ENCODE assay signal across 1 cellular context in the genomic region with DNA sequence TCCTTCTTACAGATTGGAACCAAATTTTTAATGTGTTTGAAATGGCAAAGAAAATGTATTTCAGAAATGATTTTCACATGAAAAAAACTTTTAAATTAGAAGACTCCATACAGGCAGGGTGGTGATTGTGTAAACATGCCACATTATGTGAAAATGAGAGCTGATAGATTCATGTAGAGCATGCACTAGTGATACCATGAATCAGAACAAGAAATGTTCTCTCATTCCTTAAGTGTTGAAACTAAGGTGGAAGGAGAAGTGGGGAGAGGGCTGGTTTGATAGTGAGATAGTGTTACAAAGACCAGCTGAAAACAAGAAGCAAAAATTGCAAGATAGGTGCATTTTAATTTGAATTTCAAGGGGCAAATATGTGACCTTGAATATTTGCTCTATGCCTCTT.
TF ChIP-seq lines count a peak whose summit lies in the region.

No MANE protein-coding gene starts in this region.

TF ChIP-seq in GM12878, 131 proteins besides CTCF, POLR2A, EP300 and RAD21 (continued from another document):
- no peak for TF ChIP-seq BCLAF1 (IDR thresholded peaks at IDR 0.05)
- TF ChIP-seq NR2C1 (IDR thresholded peaks at IDR 0.05), result no peak
- TF ChIP-seq, protein P1, sequence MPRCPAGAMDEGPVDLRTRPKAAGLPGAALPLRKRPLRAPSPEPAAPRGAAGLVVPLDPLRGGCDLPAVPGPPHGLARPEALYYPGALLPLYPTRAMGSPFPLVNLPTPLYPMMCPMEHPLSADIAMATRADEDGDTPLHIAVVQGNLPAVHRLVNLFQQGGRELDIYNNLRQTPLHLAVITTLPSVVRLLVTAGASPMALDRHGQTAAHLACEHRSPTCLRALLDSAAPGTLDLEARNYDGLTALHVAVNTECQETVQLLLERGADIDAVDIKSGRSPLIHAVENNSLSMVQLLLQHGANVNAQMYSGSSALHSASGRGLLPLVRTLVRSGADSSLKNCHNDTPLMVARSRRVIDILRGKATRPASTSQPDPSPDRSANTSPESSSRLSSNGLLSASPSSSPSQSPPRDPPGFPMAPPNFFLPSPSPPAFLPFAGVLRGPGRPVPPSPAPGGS (IDR thresholded peaks at IDR 0.05; ENCODE audit: borderline replicate concordance, insufficient read depth, low read depth, low read length, poor library complexity, severe bottlenecking), result no peak
- no peak for TF ChIP-seq SREBF2 (IDR thresholded peaks at IDR 0.05; ENCODE audit: low read length)
- TF ChIP-seq TCF12 (IDR thresholded peaks at IDR 0.05; ENCODE audit: low read depth, low read length), result no peak
- TF ChIP-seq CBX3 (IDR thresholded peaks at IDR 0.05; ENCODE audit: borderline replicate concordance, low read depth), result no peak
- 0 out of 2 replicates have a peak, but pooled peaks have one; percentile 63 for TF ChIP-seq MEF2A (IDR thresholded peaks at IDR 0.05; ENCODE audit: insufficient read depth, low read depth, low read length)
- TF ChIP-seq ZNF217 (IDR thresholded peaks at IDR 0.05), result peak; percentile 63; the same call in 1 of the 2 replicates
- TF ChIP-seq EED (IDR thresholded peaks at IDR 0.05; ENCODE audit: low read depth), result peak; percentile 70; the same call in 1 of the 2 replicates
- TF ChIP-seq NBN (IDR thresholded peaks at IDR 0.05), result 0 out of 2 replicates have a peak, but pooled peaks have one; percentile 13
- no peak for TF ChIP-seq ESRRA (IDR thresholded peaks at IDR 0.05; ENCODE audit: low read length)
- 0 out of 2 replicates have a peak, but pooled peaks have one; percentile 18 for TF ChIP-seq GABPA (IDR thresholded peaks at IDR 0.05; ENCODE audit: low read depth)
- no peak for TF ChIP-seq HDAC2 (IDR thresholded peaks at IDR 0.05)
- TF ChIP-seq, protein P2, sequence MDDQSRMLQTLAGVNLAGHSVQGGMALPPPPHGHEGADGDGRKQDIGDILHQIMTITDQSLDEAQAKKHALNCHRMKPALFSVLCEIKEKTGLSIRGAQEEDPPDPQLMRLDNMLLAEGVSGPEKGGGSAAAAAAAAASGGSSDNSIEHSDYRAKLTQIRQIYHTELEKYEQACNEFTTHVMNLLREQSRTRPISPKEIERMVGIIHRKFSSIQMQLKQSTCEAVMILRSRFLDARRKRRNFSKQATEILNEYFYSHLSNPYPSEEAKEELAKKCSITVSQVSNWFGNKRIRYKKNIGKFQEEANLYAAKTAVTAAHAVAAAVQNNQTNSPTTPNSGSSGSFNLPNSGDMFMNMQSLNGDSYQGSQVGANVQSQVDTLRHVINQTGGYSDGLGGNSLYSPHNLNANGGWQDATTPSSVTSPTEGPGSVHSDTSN (IDR thresholded peaks at IDR 0.05; ENCODE audit: insufficient replicate concordance, low read depth, low read length), result no peak
- no peak for TF ChIP-seq SUPT20H (IDR thresholded peaks at IDR 0.05; ENCODE audit: borderline replicate concordance, control insufficient read depth, low read depth, low read length)
- TF ChIP-seq SRF (IDR thresholded peaks at IDR 0.05; ENCODE audit: low read depth in 2 of 2, low read length in 2 of 2), result 0 out of 4 replicates have a peak, but pooled peaks of 1 of the 2 experiments have one; percentile 34
- peak; percentile 49; the same call in 1 of the 2 replicates for TF ChIP-seq PAX5 (IDR thresholded peaks at IDR 0.05; ENCODE audit: borderline replicate concordance, low read depth, low read length)
- TF ChIP-seq RELA (IDR thresholded peaks at IDR 0.05; ENCODE audit: borderline replicate concordance, partially characterized antibody), result no peak
- peak; percentile 91 for TF ChIP-seq NFIC (IDR thresholded peaks at IDR 0.05; ENCODE audit: low read depth, low read length)
- TF ChIP-seq WRNIP1 (IDR thresholded peaks at IDR 0.05; ENCODE audit: borderline replicate concordance, low read depth, low read length), result no peak
- TF ChIP-seq, protein P3, sequence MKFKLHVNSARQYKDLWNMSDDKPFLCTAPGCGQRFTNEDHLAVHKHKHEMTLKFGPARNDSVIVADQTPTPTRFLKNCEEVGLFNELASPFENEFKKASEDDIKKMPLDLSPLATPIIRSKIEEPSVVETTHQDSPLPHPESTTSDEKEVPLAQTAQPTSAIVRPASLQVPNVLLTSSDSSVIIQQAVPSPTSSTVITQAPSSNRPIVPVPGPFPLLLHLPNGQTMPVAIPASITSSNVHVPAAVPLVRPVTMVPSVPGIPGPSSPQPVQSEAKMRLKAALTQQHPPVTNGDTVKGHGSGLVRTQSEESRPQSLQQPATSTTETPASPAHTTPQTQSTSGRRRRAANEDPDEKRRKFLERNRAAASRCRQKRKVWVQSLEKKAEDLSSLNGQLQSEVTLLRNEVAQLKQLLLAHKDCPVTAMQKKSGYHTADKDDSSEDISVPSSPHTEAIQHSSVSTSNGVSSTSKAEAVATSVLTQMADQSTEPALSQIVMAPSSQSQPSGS (IDR thresholded peaks at IDR 0.05; ENCODE audit: low read length), result peak; percentile 60; the same call in 1 of the 2 replicates
- TF ChIP-seq IRF4 (IDR thresholded peaks at IDR 0.05; ENCODE audit: low read depth, low read length), result peak; percentile 96
- no peak for TF ChIP-seq ZSCAN29 (IDR thresholded peaks at IDR 0.05)
- no peak for TF ChIP-seq NRF1 (conservative IDR thresholded peaks at IDR 0.05; ENCODE audit: low read depth, low read length)
- TF ChIP-seq JUND (IDR thresholded peaks at IDR 0.05; ENCODE audit: low read depth, low read length), result peak; percentile 58; the same call in 1 of the 2 replicates
